Comparison of ENCODE assay signal across 8 cellular contexts in genomic region chr21:32279377-32279680, GRCh38. TPM values are rescaled to one million over a fixed set of nuclear protein-coding genes. Genes with fewer than 3 reads are reported as not detected.
A peak's percentile ranks its signal among the peaks of the same experiment; 100 is the strongest.
DNase-seq lines count a peak whose midpoint lies in the region; ATAC-seq and TF ChIP-seq lines count a peak whose summit lies in the region.

No MANE protein-coding gene starts in this region.

- H4K20me1 ChIP-seq in neural cell (ENCODE audit: insufficient read depth), result no peaks in the 10 kb centered on the region

- peak overlapping the region; percentile 93 for H2AFZ ChIP-seq in neural cell (ENCODE audit: low read depth, low read length)

- H3K4me3 ChIP-seq in GM06990 (replicated peaks; ENCODE audit: low read depth, low read length), result peak overlapping the region; percentile 96
- peak overlapping the region; percentile 95 for H3K4me3 ChIP-seq in neural cell (ENCODE audit: low read length)

- no peaks in the 10 kb centered on the region for H3F3A ChIP-seq in neural cell (ENCODE audit: insufficient read depth, low read length, poor library complexity, severe bottlenecking)

- peak overlapping the region; percentile 74 for H3K9ac ChIP-seq in neural cell (ENCODE audit: low read length)

- H3K9me3 ChIP-seq in neural cell (ENCODE audit: low read length), result no peaks in the 10 kb centered on the region

- peak overlapping the region; percentile 96 for H3K4me2 ChIP-seq in neural cell (ENCODE audit: low read length)

- no peak for TF ChIP-seq RAD21 in neural cell (conservative IDR thresholded peaks at IDR 0.05)

- ATAC-seq in HG03460 (IDR thresholded peaks at IDR 0.05; ENCODE audit: unreplicated experiment), result peak; percentile 17

- H3K36me3 ChIP-seq in GM06990 (ENCODE audit: control insufficient read depth, insufficient read depth, low read length), result no peaks in the 10 kb centered on the region
- H3K36me3 ChIP-seq in neural cell (ENCODE audit: insufficient read depth, low read length), result no peaks in the 10 kb centered on the region

- TF ChIP-seq CTCF in GM06990 (IDR thresholded peaks at IDR 0.05; ENCODE audit: insufficient read depth, low read length, poor library complexity, severe bottlenecking), result no peak
- no peak for TF ChIP-seq CTCF in neural cell (IDR thresholded peaks at IDR 0.05; ENCODE audit: poor library complexity, severe bottlenecking)

- H3K27ac ChIP-seq in cingulate gyrus (ENCODE audit: low read depth, low read length), result peak overlapping the region; percentile 89
- H3K27ac ChIP-seq in neural cell (ENCODE audit: low read length), result peak overlapping the region; percentile 51

- no peak for TF ChIP-seq EP300 in neural cell (conservative IDR thresholded peaks at IDR 0.05; ENCODE audit: poor library complexity, severe bottlenecking)

- H3K79me2 ChIP-seq in neural cell (replicated peaks; ENCODE audit: insufficient read depth, low read length), result peaks cover 10% of the 10 kb centered on the region

- DNase-seq in GM06990 (ENCODE audit: extremely low read depth, insufficient read length), result no peak
- no peak for DNase-seq in germinal center (ENCODE audit: low spot score)
- DNase-seq in cerebellar nuclear complex (lab: John Stamatoyannopoulos, UW), result no peak
- no peak for DNase-seq in activated CD4-positive, alpha-beta T cell treated with anti-CD3 and anti-CD28 coated beads, Interleukin-2, amount 50 U/mL, for 1 hour
- no peak for DNase-seq in activated CD4-positive, alpha-beta T cell treated with anti-CD3 and anti-CD28 coated beads for 1 hour

- H3K9me2 ChIP-seq in neural cell (ENCODE audit: insufficient read depth, low read length), result no peaks in the 10 kb centered on the region

- H3K27me3 ChIP-seq in GM06990 (replicated peaks; ENCODE audit: control insufficient read depth, insufficient read depth, low read length), result no peaks in the 10 kb centered on the region
- no peaks in the 10 kb centered on the region for H3K27me3 ChIP-seq in neural cell (ENCODE audit: insufficient read depth, low read depth, low read length)

TF ChIP-seq in neural cell, 6 proteins besides CTCF, POLR2A, EP300 and RAD21:
- TF ChIP-seq REST (IDR thresholded peaks at IDR 0.05; ENCODE audit: borderline replicate concordance), result no peak

RNA-seq across cellular contexts. Expression of gene MIS18A, which starts 0.5 kb away (rescaled TPM):
- polyA plus RNA-seq in neural cell, result 15.9 and 21.8 TPM in 2 replicates
- polyA minus RNA-seq in neural cell, result 7.4 and 10.5 TPM in 2 replicates

RNA-seq across cellular contexts. Expression of gene MRAP, which starts 19.3 kb away (rescaled TPM):
- polyA plus RNA-seq in neural cell, result not detected in 2 replicates
- polyA minus RNA-seq in neural cell, result not detected in 2 replicates
